9 cellular contexts compared by ENCODE assay signal in genomic region chr9:83473488-83473971, GRCh38.
DNase-seq lines count a peak whose midpoint lies in the region; ATAC-seq and TF ChIP-seq lines count a peak whose summit lies in the region.
"Had no signal": no experiment of that assay in that cellular context is flagged by ENCODE, and none has a peak within 500 bp of the region (broad histone marks: within the 10 kb centered on the region; RNA-seq: fewer than 3 reads in every experiment).

No MANE protein-coding gene starts in this region.

- intact Hi-C loops in Calu3 (cut with micrococcal nuclease; ENCODE audit: unreplicated experiment): no loop called here
- intact Hi-C loops in colonic mucosa (cut with DNase I): no loop called here

- H3K27ac Mint-ChIP-seq in Calu3 (ENCODE audit: unreplicated experiment): peak overlapping the region; percentile 33

- TF ChIP-seq CTCF in Calu3 (IDR thresholded peaks at IDR 0.05; ENCODE audit: unreplicated experiment): no peak
- no peak for TF ChIP-seq CTCF in colonic mucosa (IDR thresholded peaks at IDR 0.05)
- TF ChIP-seq CTCF in foreskin keratinocyte (conservative IDR thresholded peaks at IDR 0.05): no peak

- H3K27me3 ChIP-seq in colonic mucosa: no peaks in the 10 kb centered on the region
- H3K27me3 ChIP-seq in foreskin keratinocyte: no peaks in the 10 kb centered on the region

- no peaks in the 10 kb centered on the region for H3K36me3 ChIP-seq in colonic mucosa

- H3K36me3 Mint-ChIP-seq in Calu3 (ENCODE audit: insufficient read depth, unreplicated experiment): no peaks in the 10 kb centered on the region

- H3K27me3 Mint-ChIP-seq in Calu3 (ENCODE audit: unreplicated experiment): no peaks in the 10 kb centered on the region

- H3K27ac ChIP-seq in colonic mucosa (peak overlapping the region; percentile 60), foreskin keratinocyte (no peak overlapping the region), substantia nigra (ENCODE audit: low read depth, low read length, poor library complexity, severe bottlenecking) (no peak overlapping the region)

- CTCF ChIA-PET in Calu3 (lab: Charles Lee): no interaction called here

- ATAC-seq in GM19452 (IDR thresholded peaks at IDR 0.05; ENCODE audit: unreplicated experiment): peak; percentile 94
- peak; percentile 98 for ATAC-seq in HG03432 (IDR thresholded peaks at IDR 0.05; ENCODE audit: unreplicated experiment)
- ATAC-seq in foreskin keratinocyte: no peak
- ATAC-seq: HCT116 had no signal

- no TSS peak for BruUV-seq in Calu3 (replicated peaks; lab: Mats Ljungman, UMichigan)

- H3K4me1 Mint-ChIP-seq in Calu3 (ENCODE audit: low read depth, unreplicated experiment): peaks cover 13% of the 10 kb centered on the region

- no peak overlapping the region for H3K9ac ChIP-seq in colonic mucosa (ENCODE audit: low read depth in 2 of 2, low read length in 2 of 2)

- peak overlapping the region; percentile 44 for H3K4me3 Mint-ChIP-seq in Calu3 (ENCODE audit: low read depth, unreplicated experiment)

- DNase-seq in Calu3: no peak
- peak; percentile 44 for DNase-seq in colonic mucosa
- DNase-seq in NCI-H69 (lab: John Stamatoyannopoulos, UW): no peak
- DNase-seq in NCI-H82 (lab: John Stamatoyannopoulos, UW): no peak
- DNase-seq in foreskin keratinocyte: no peak
- no peak for DNase-seq in substantia nigra (lab: John Stamatoyannopoulos, UW)

- no peaks in the 10 kb centered on the region for H3K9me3 ChIP-seq in colonic mucosa

- no peak overlapping the region for H3K4me3 ChIP-seq in colonic mucosa

- H3K4me1 ChIP-seq in colonic mucosa (peaks cover 15% of the 10 kb centered on the region), foreskin keratinocyte (no peaks in the 10 kb centered on the region)

- no peaks in the 10 kb centered on the region for H3K9me3 Mint-ChIP-seq in Calu3 (ENCODE audit: low read depth, unreplicated experiment)
